8 cellular contexts compared by ENCODE assay signal in genomic region chr11:60251485-60252207, GRCh38. TPM values are rescaled to one million over a fixed set of nuclear protein-coding genes. Genes with fewer than 3 reads are reported as not detected.
A peak's percentile ranks its signal among the peaks of the same experiment; 100 is the strongest.
DNase-seq lines count a peak whose midpoint lies in the region; ATAC-seq, FAIRE-seq and TF ChIP-seq lines count a peak whose summit lies in the region.

No MANE protein-coding gene starts in this region.

- DNase-seq in CD8-positive, alpha-beta T cell: peak in 2 of 7 experiments; percentile 7 to 11
- DNase-seq in SW480 (ENCODE audit: low spot score) (peak; percentile 65), hepatocyte (ENCODE audit: low spot score) (peak; percentile 46), urothelium cell line (ENCODE audit: low spot score) (peak; percentile 26), T-helper 17 cell (no peak)
- DNase-seq in activated T-cell treated with anti-CD3 and anti-CD28 coated beads, Interleukin-2, amount 50 U/mL, for 1 hour: no peak

- no peaks in the 10 kb centered on the region for H3K4me1 ChIP-seq in CD8-positive, alpha-beta T cell (ENCODE audit: insufficient read depth, low read length)
- H3K4me1 ChIP-seq in hepatocyte (ENCODE audit: insufficient read depth): no peaks in the 10 kb centered on the region

- CTCF ChIA-PET in CD8-positive, alpha-beta T cell (lab: Charles Lee): interaction anchor here (0.7 to 2.9 kb wide), 6 partner anchors 12 to 25 kb away, joined by 3 to 20 read pairs (median 4); no protein-coding TSS in a partner anchor

- no peak overlapping the region for H3K4me3 ChIP-seq in CD8-positive, alpha-beta T cell (ENCODE audit: low read depth, low read length)
- H3K4me3 ChIP-seq in hepatocyte: no peak overlapping the region

- H3K9me3 Mint-ChIP-seq in CD8-positive, alpha-beta T cell: peaks cover 2% of the 10 kb centered on the region

- intact Hi-C loops in CD8-positive, alpha-beta T cell (cut with DNase I, micrococcal nuclease): loop anchor here (5.0 kb wide), 2 partner anchors 429 to 499 kb away; no protein-coding TSS in a partner anchor

- no peaks in the 10 kb centered on the region for H3K27me3 ChIP-seq in CD8-positive, alpha-beta T cell (ENCODE audit: insufficient read depth, low read length)
- H3K27me3 ChIP-seq in hepatocyte: no peaks in the 10 kb centered on the region

- H3K27ac Mint-ChIP-seq in CD8-positive, alpha-beta T cell: no peak overlapping the region
- H3K27ac Mint-ChIP-seq in T-helper 17 cell: no peak overlapping the region

- POLR2A ChIA-PET in CD8-positive, alpha-beta T cell (lab: Charles Lee): no interaction called here

- no peaks in the 10 kb centered on the region for H4K20me1 ChIP-seq in hepatocyte (ENCODE audit: insufficient read depth, poor library complexity, severe bottlenecking)

- peak; percentile 51 for TF ChIP-seq CTCF in CD8-positive, alpha-beta T cell (IDR thresholded peaks at IDR 0.05)
- peak; percentile 53 for TF ChIP-seq CTCF in hepatocyte (IDR thresholded peaks at IDR 0.05; ENCODE audit: poor library complexity)

- H3K79me2 ChIP-seq in hepatocyte: no peaks in the 10 kb centered on the region

- H2AFZ ChIP-seq in hepatocyte: no peak overlapping the region

- ATAC-seq in CD8-positive, alpha-beta T cell: no peak
- peak; percentile 44 for ATAC-seq in HG02759 (IDR thresholded peaks at IDR 0.05; ENCODE audit: unreplicated experiment)
- ATAC-seq in T-helper 17 cell: no peak
- ATAC-seq in GM18498 (IDR thresholded peaks at IDR 0.05; ENCODE audit: unreplicated experiment): no peak

- no peak for FAIRE-seq in urothelium cell line (lab: Jason Lieb, UNC)

- no peaks in the 10 kb centered on the region for H3K4me1 Mint-ChIP-seq in CD8-positive, alpha-beta T cell (ENCODE audit: low read depth)
- H3K4me1 Mint-ChIP-seq in T-helper 17 cell: no peaks in the 10 kb centered on the region

- H3K36me3 ChIP-seq in CD8-positive, alpha-beta T cell (ENCODE audit: insufficient read depth, low read length): no peaks in the 10 kb centered on the region
- no peaks in the 10 kb centered on the region for H3K36me3 ChIP-seq in hepatocyte (replicated peaks; ENCODE audit: insufficient read depth, low read depth)

- H3K4me3 Mint-ChIP-seq in CD8-positive, alpha-beta T cell: no peak overlapping the region
- no peak overlapping the region for H3K4me3 Mint-ChIP-seq in T-helper 17 cell

- WGBS in hepatocyte (ENCODE audit: low lambda C conversion rate, missing lambda C conversion rate): 56% methylated on average over 6 of the region's 6 CpGs

- no peak overlapping the region for H3K27ac ChIP-seq in CD8-positive, alpha-beta T cell (ENCODE audit: low read depth, low read length)
- no peak overlapping the region for H3K27ac ChIP-seq in hepatocyte

- H3K36me3 Mint-ChIP-seq in CD8-positive, alpha-beta T cell: no peaks in the 10 kb centered on the region
- no peaks in the 10 kb centered on the region for H3K36me3 Mint-ChIP-seq in T-helper 17 cell (ENCODE audit: low read depth)

- peaks cover 22% of the 10 kb centered on the region for H3K27me3 Mint-ChIP-seq in CD8-positive, alpha-beta T cell (ENCODE audit: low read depth)
- H3K27me3 Mint-ChIP-seq in T-helper 17 cell: peaks cover 40% of the 10 kb centered on the region

- no peak overlapping the region for H3K4me2 ChIP-seq in hepatocyte

- no peaks in the 10 kb centered on the region for H3K9me3 ChIP-seq in CD8-positive, alpha-beta T cell (ENCODE audit: low read length)
- H3K9me3 ChIP-seq in hepatocyte (ENCODE audit: low read depth) (no peaks in the 10 kb centered on the region), T-helper 17 cell (ENCODE audit: control insufficient read depth, low read length, poor library complexity, severe bottlenecking) (no peaks in the 10 kb centered on the region)

- no peaks in the 10 kb centered on the region for H3K9me2 ChIP-seq in hepatocyte (replicated peaks; ENCODE audit: insufficient read depth)

RNA-seq across cellular contexts. Expression of gene MS4A4E, which starts 8.7 kb away (rescaled TPM):
- not detected for total RNA-seq in CD8-positive, alpha-beta T cell
- total RNA-seq in hepatocyte (not detected in 2 replicates), T-helper 17 cell (1 to 10 TPM in 1 of 2 donors, under 1 TPM in 1; 0.47 to 1.1 TPM)
- 0.18 TPM in 1 of 2 replicates, not detected in the other for polyA plus RNA-seq in hepatocyte

RNA-seq across cellular contexts. Expression of gene MS4A4A, which starts 28.8 kb away (rescaled TPM):
- not detected for total RNA-seq in CD8-positive, alpha-beta T cell
- 1.8 and 5.3 TPM in 2 replicates for total RNA-seq in hepatocyte
- polyA plus RNA-seq in hepatocyte: 0.48 and 0.69 TPM in 2 replicates
- under 1 TPM in 1 of 2 donors, not detected in 1; 0.50 TPM for total RNA-seq in T-helper 17 cell

Comparison
In these comparisons a context has a peak if more than half of its experiments do, and no peak if none do; other contexts are left out.
1. DNase-seq: peak in SW480 (single experiment), hepatocyte (single experiment) and urothelium cell line (single experiment); none in T-helper 17 cell (0 of 3) and activated T-cell treated with anti-CD3 and anti-CD28 coated beads, Interleukin-2, amount 50 U/mL, for 1 hour (single experiment).